ENCODE assay signal across 9 cellular contexts in the genomic region with DNA sequence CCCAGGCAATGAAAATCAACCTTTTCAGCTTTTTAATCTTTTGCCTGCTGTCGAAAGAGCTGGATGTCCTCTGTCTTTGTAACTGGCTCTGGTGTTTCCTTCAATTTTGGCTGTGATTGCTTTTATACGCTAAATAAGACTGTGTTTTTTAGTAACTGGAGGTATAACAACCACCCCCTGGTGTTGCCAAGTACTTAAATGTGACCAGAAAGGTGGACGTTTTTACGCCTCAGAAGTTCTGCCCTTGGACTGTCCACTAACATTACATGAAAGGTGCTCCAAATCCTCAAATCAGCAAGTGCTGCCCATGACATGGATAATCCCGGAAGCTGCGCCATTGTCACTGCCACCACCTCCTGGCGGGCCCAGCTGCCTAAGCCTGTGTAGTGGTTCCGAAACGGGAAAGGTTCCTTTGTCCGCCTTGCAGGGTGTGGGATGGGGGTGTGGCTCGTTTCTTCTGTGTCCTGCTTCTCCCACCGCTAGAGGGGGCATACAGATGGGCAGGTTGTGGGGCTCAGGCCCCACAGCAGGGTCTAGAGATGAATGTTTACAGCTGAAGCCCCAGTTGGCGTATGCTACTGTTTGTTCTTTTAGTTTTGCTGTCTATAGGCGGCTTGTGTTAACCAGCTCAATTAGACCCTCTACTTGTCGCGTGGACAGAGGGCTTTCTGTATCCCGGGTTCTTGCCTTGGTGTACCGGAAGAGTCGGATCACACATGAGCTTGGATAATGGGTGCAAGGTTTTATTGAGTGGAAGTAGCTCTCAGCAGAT.
A peak's percentile ranks its signal among the peaks of the same experiment; 100 is the strongest.
DNase-seq lines count a peak whose midpoint lies in the region; ATAC-seq and TF ChIP-seq lines count a peak whose summit lies in the region.
"Had no signal": no experiment of that assay in that cellular context is flagged by ENCODE, and none has a peak within 500 bp of the region (broad histone marks: within the 10 kb centered on the region; RNA-seq: fewer than 3 reads in every experiment).

No MANE protein-coding gene starts in this region.

- H3K27me3 Mint-ChIP-seq in activated CD4-positive, alpha-beta T cell treated with anti-CD3 and anti-CD28 coated beads for 36 hours: no peaks in the 10 kb centered on the region
- no peaks in the 10 kb centered on the region for H3K27me3 Mint-ChIP-seq in chondrocyte (ENCODE audit: low read depth)
- peaks cover 15% of the 10 kb centered on the region for H3K27me3 Mint-ChIP-seq in neural crest cell (ENCODE audit: low read depth)
- peaks cover 25 to 53% of the 10 kb centered on the region in 2 donors for H3K27me3 Mint-ChIP-seq in effector memory CD8-positive, alpha-beta T cell

- TF ChIP-seq CTCF in chondrocyte (IDR thresholded peaks at IDR 0.05): peak; percentile 81
- TF ChIP-seq CTCF in neural crest cell (conservative IDR thresholded peaks at IDR 0.05): peak; percentile 56

- H3K9me3 Mint-ChIP-seq in activated CD4-positive, alpha-beta T cell treated with anti-CD3 and anti-CD28 coated beads for 36 hours (ENCODE audit: low read depth): no peaks in the 10 kb centered on the region
- H3K9me3 Mint-ChIP-seq in chondrocyte (ENCODE audit: low read depth): no peaks in the 10 kb centered on the region
- H3K9me3 Mint-ChIP-seq in neural crest cell: no peaks in the 10 kb centered on the region
- no peaks in the 10 kb centered on the region for H3K9me3 Mint-ChIP-seq in effector memory CD8-positive, alpha-beta T cell

- H3K4me1 Mint-ChIP-seq in activated CD4-positive, alpha-beta T cell treated with anti-CD3 and anti-CD28 coated beads for 36 hours: peaks cover 2% of the 10 kb centered on the region
- peaks cover 11% of the 10 kb centered on the region for H3K4me1 Mint-ChIP-seq in chondrocyte (ENCODE audit: low read depth)
- peaks cover 3% of the 10 kb centered on the region for H3K4me1 Mint-ChIP-seq in neural crest cell
- peaks cover 0 to 3% of the 10 kb centered on the region in 2 donors for H3K4me1 Mint-ChIP-seq in effector memory CD8-positive, alpha-beta T cell (ENCODE audit: low read depth in 2 of 2)

- CTCF ChIA-PET in activated CD4-positive, alpha-beta T cell treated with anti-CD3 and anti-CD28 coated beads for 36 hours (lab: Charles Lee): interaction anchor here (0.8 to 1.2 kb wide), 6 partner anchors 11 to 453 kb away, joined by 3 to 4 read pairs (median 3); a partner anchor contains a TSS

- no peak overlapping the region for H3K27ac Mint-ChIP-seq in activated CD4-positive, alpha-beta T cell treated with anti-CD3 and anti-CD28 coated beads for 36 hours
- H3K27ac Mint-ChIP-seq in chondrocyte (ENCODE audit: unreplicated experiment): no peak overlapping the region
- H3K27ac Mint-ChIP-seq in neural crest cell (ENCODE audit: unreplicated experiment): no peak overlapping the region
- no peak overlapping the region for H3K27ac Mint-ChIP-seq in effector memory CD8-positive, alpha-beta T cell

- H3K36me3 Mint-ChIP-seq in activated CD4-positive, alpha-beta T cell treated with anti-CD3 and anti-CD28 coated beads for 36 hours (ENCODE audit: low read depth): no peaks in the 10 kb centered on the region
- no peaks in the 10 kb centered on the region for H3K36me3 Mint-ChIP-seq in chondrocyte (ENCODE audit: low read depth)
- H3K36me3 Mint-ChIP-seq in neural crest cell (ENCODE audit: low read depth): no peaks in the 10 kb centered on the region
- H3K36me3 Mint-ChIP-seq in effector memory CD8-positive, alpha-beta T cell (ENCODE audit: insufficient read depth): no peaks in the 10 kb centered on the region

- peak; percentile 36 for DNase-seq in activated CD4-positive, alpha-beta T cell treated with anti-CD3 and anti-CD28 coated beads for 36 hours
- no peak for DNase-seq in activated CD4-positive, alpha-beta T cell treated with anti-CD3 and anti-CD28 coated beads, Interleukin-2, amount 50 U/mL, for 4 hours
- peak; percentile 24 for DNase-seq in NCI-H146 treated with DMSO at 0.1 percent for 48 hours (lab: John Stamatoyannopoulos, UW; ENCODE audit: unreplicated experiment)
- no peak for DNase-seq in chondrocyte (ENCODE audit: low spot score)
- peak; percentile 42 for DNase-seq in neural crest cell (ENCODE audit: low read depth, low spot score)
- DNase-seq in effector memory CD8-positive, alpha-beta T cell: no peak
- DNase-seq: pancreas had no signal

- intact Hi-C loops in activated CD4-positive, alpha-beta T cell treated with anti-CD3 and anti-CD28 coated beads for 36 hours (cut with DNase I, micrococcal nuclease): loop anchor here (2.0 to 5.0 kb wide), 3 partner anchors 55 to 135 kb away; a partner anchor contains a TSS

- ATAC-seq in activated CD4-positive, alpha-beta T cell treated with anti-CD3 and anti-CD28 coated beads for 36 hours: peak; percentile 39
- ATAC-seq in GM21529 (IDR thresholded peaks at IDR 0.05; ENCODE audit: unreplicated experiment) (no peak), GM18907 (IDR thresholded peaks at IDR 0.05; ENCODE audit: unreplicated experiment) (no peak)
- no peak for ATAC-seq in effector memory CD8-positive, alpha-beta T cell (replicated peaks)

- POLR2A ChIA-PET in activated CD4-positive, alpha-beta T cell treated with anti-CD3 and anti-CD28 coated beads for 36 hours (lab: Charles Lee): no interaction called here

- no peak overlapping the region for H3K4me3 Mint-ChIP-seq in activated CD4-positive, alpha-beta T cell treated with anti-CD3 and anti-CD28 coated beads for 36 hours
- no peak overlapping the region for H3K4me3 Mint-ChIP-seq in chondrocyte (ENCODE audit: unreplicated experiment)
- no peak overlapping the region for H3K4me3 Mint-ChIP-seq in neural crest cell
- no peak overlapping the region for H3K4me3 Mint-ChIP-seq in effector memory CD8-positive, alpha-beta T cell

Comparison
In these comparisons a context has a peak if more than half of its experiments do, and no peak if none do; other contexts are left out.
1. DNase-seq: peak in activated CD4-positive, alpha-beta T cell treated with anti-CD3 and anti-CD28 coated beads for 36 hours (single experiment), NCI-H146 treated with DMSO at 0.1 percent for 48 hours (single experiment) and neural crest cell (single experiment); none in activated CD4-positive, alpha-beta T cell treated with anti-CD3 and anti-CD28 coated beads, Interleukin-2, amount 50 U/mL, for 4 hours (0 of 2), chondrocyte (single experiment) and effector memory CD8-positive, alpha-beta T cell (0 of 3).